9 cellular contexts compared by ENCODE assay signal in genomic region chr1:205141236-205142104, GRCh38. TPM values are rescaled to one million over a fixed set of nuclear protein-coding genes. Genes with fewer than 3 reads are reported as not detected.
DNase-seq lines count a peak whose midpoint lies in the region; ATAC-seq lines count a peak whose summit lies in the region.
"Had no signal": no experiment of that assay in that cellular context is flagged by ENCODE, and none has a peak within 500 bp of the region (broad histone marks: within the 10 kb centered on the region; RNA-seq: fewer than 3 reads in every experiment).

No MANE protein-coding gene starts in this region.

- no CpG with 5 or more reads among the region's 12 CpGs for WGBS in mesendoderm (ENCODE audit: extremely low coverage, insufficient coverage, low lambda C conversion rate)

- no peaks in the 10 kb centered on the region for H3K79me2 ChIP-seq in mesendoderm (ENCODE audit: control insufficient read depth, insufficient read depth, low read length)

- no peak overlapping the region for H2BK15ac ChIP-seq in mesendoderm (replicated peaks; ENCODE audit: low read depth)

- CTCF ChIA-PET in activated CD4-positive, alpha-beta memory T cell treated with anti-CD3 and anti-CD28 coated beads, Interleukin-2, amount 10 ng/mL, durations not matched to agents 7 days and 5 days (lab: Charles Lee) = interaction anchor here (0.6 to 3.9 kb wide), 32 partner anchors 8 to 1480 kb away, joined by 3 to 31 read pairs (median 5); partner anchors contain the start of gene RBBP5

- peak; percentile 66 for ATAC-seq in HG03354 (IDR thresholded peaks at IDR 0.05; ENCODE audit: poor library complexity, severe bottlenecking, unreplicated experiment)
- ATAC-seq in HG02642 (IDR thresholded peaks at IDR 0.05; ENCODE audit: poor library complexity, unreplicated experiment) = no peak

- no peaks in the 10 kb centered on the region for H3K79me1 ChIP-seq in mesendoderm (ENCODE audit: low read length)

- H3K4ac ChIP-seq in mesendoderm (ENCODE audit: low read depth, low read length) = no peak overlapping the region

- H3K36me3 ChIP-seq in mesendoderm (ENCODE audit: control insufficient read depth, insufficient read depth, low read length) = no peaks in the 10 kb centered on the region

- no peak overlapping the region for H3K27ac Mint-ChIP-seq in activated CD4-positive, alpha-beta memory T cell treated with anti-CD3 and anti-CD28 coated beads, Interleukin-2, amount 10 ng/mL, durations not matched to agents 7 days and 5 days
- H3K27ac Mint-ChIP-seq: dendritic cell treated with granulocyte-macrophage colony-stimulating factor and Interleukin-4, amounts not matched to agents 40 ng/mL and 50 ng/mL, for 4 days had no signal

- H3K4me2 ChIP-seq in mesendoderm (ENCODE audit: low read length) = no peak overlapping the region

- no peak overlapping the region for H2BK5ac ChIP-seq in mesendoderm (ENCODE audit: low read length)

- H2BK120ac ChIP-seq in mesendoderm (ENCODE audit: low read depth, low read length) = no peak overlapping the region

- H3K4me3 Mint-ChIP-seq in activated CD4-positive, alpha-beta memory T cell treated with anti-CD3 and anti-CD28 coated beads, Interleukin-2, amount 10 ng/mL, durations not matched to agents 7 days and 5 days = no peak overlapping the region
- H3K4me3 Mint-ChIP-seq: dendritic cell treated with granulocyte-macrophage colony-stimulating factor and Interleukin-4, amounts not matched to agents 40 ng/mL and 50 ng/mL, for 4 days had no signal

- no peak overlapping the region for H4K8ac ChIP-seq in mesendoderm (ENCODE audit: low read depth, low read length)

- H3K27me3 ChIP-seq in mesendoderm (ENCODE audit: insufficient read depth, low read length, poor library complexity) = no peaks in the 10 kb centered on the region

- H3K27ac ChIP-seq in mesendoderm (ENCODE audit: low read depth, low read length) = no peak overlapping the region

- no peak overlapping the region for H4K5ac ChIP-seq in mesendoderm (ENCODE audit: low read length)

- no peaks in the 10 kb centered on the region for H3K27me3 Mint-ChIP-seq in activated CD4-positive, alpha-beta memory T cell treated with anti-CD3 and anti-CD28 coated beads, Interleukin-2, amount 10 ng/mL, durations not matched to agents 7 days and 5 days
- H3K27me3 Mint-ChIP-seq: dendritic cell treated with granulocyte-macrophage colony-stimulating factor and Interleukin-4, amounts not matched to agents 40 ng/mL and 50 ng/mL, for 4 days had no signal

- POLR2A ChIA-PET in activated CD4-positive, alpha-beta memory T cell treated with anti-CD3 and anti-CD28 coated beads, Interleukin-2, amount 10 ng/mL, durations not matched to agents 7 days and 5 days (lab: Charles Lee) = interaction anchor here (2.2 kb wide), 1 partner anchor 19 kb away, joined by 9 read pairs; the partner anchor contains the start of gene RBBP5

- no peak overlapping the region for H3K56ac ChIP-seq in mesendoderm (ENCODE audit: low read length)

- no peak overlapping the region for H2AK5ac ChIP-seq in mesendoderm (ENCODE audit: low read length)

- H3K9ac ChIP-seq in mesendoderm (ENCODE audit: low read length) = no peak overlapping the region

- no peaks in the 10 kb centered on the region for H3K9me3 Mint-ChIP-seq in activated CD4-positive, alpha-beta memory T cell treated with anti-CD3 and anti-CD28 coated beads, Interleukin-2, amount 10 ng/mL, durations not matched to agents 7 days and 5 days
- H3K9me3 Mint-ChIP-seq: dendritic cell treated with granulocyte-macrophage colony-stimulating factor and Interleukin-4, amounts not matched to agents 40 ng/mL and 50 ng/mL, for 4 days had no signal

- H3K4me1 Mint-ChIP-seq in activated CD4-positive, alpha-beta memory T cell treated with anti-CD3 and anti-CD28 coated beads, Interleukin-2, amount 10 ng/mL, durations not matched to agents 7 days and 5 days = peaks cover 4% of the 10 kb centered on the region

- H3K4me1 ChIP-seq in mesendoderm (ENCODE audit: control insufficient read depth, low read depth, low read length) = no peaks in the 10 kb centered on the region

- no peak overlapping the region for H3K4me3 ChIP-seq in mesendoderm (ENCODE audit: low read length)

- H3K18ac ChIP-seq in mesendoderm (ENCODE audit: low read length) = no peak overlapping the region

- DNase-seq in DMS53 (lab: John Stamatoyannopoulos, UW) (peak; percentile 92), NCI-H82 (lab: John Stamatoyannopoulos, UW) (peak; percentile 95), mesendoderm (peak; percentile 85)
- DNase-seq in activated CD4-positive, alpha-beta memory T cell treated with anti-CD3 and anti-CD28 coated beads, Interleukin-2, amount 10 ng/mL, durations not matched to agents 7 days and 5 days = peak; percentile 80
- peak; percentile 51 for DNase-seq in effector CD8-positive, alpha-beta T cell (lab: John Stamatoyannopoulos, UW)
- DNase-seq in stimulated activated CD8-positive, alpha-beta memory T cell treated with anti-CD3 and anti-CD28 coated beads, Interleukin-15, amount 100 ng/mL, for 24 hours (ENCODE audit: low read depth) = peak; percentile 29

- peaks cover 5% of the 10 kb centered on the region for H3K36me3 Mint-ChIP-seq in activated CD4-positive, alpha-beta memory T cell treated with anti-CD3 and anti-CD28 coated beads, Interleukin-2, amount 10 ng/mL, durations not matched to agents 7 days and 5 days (ENCODE audit: low read depth)

- no peak overlapping the region for H3K23ac ChIP-seq in mesendoderm (ENCODE audit: low read length)

RNA-seq across cellular contexts. Expression of gene RBBP5, which starts 19.7 kb away (rescaled TPM):
- 10 to 100 TPM; 19.5 to 20.3 TPM for total RNA-seq in activated CD4-positive, alpha-beta memory T cell treated with anti-CD3 and anti-CD28 coated beads, Interleukin-2, amount 10 ng/mL, durations not matched to agents 7 days and 5 days
- polyA plus RNA-seq in mesendoderm (2013, experiment 1 of 2) = 12.3 TPM
- polyA plus RNA-seq in mesendoderm (2013, experiment 2 of 2) = 12.0 TPM

RNA-seq across cellular contexts. Expression of gene TMEM81, which starts 57.2 kb away (rescaled TPM):
- total RNA-seq in activated CD4-positive, alpha-beta memory T cell treated with anti-CD3 and anti-CD28 coated beads, Interleukin-2, amount 10 ng/mL, durations not matched to agents 7 days and 5 days = 1 to 10 TPM; 2.6 to 2.7 TPM
- 1.2 TPM for polyA plus RNA-seq in mesendoderm (2013, experiment 1 of 2)
- polyA plus RNA-seq in mesendoderm (2013, experiment 2 of 2) = 1.4 TPM

Comparison
In these comparisons a context has a peak if more than half of its experiments do, and no peak if none do; other contexts are left out.
1. DNase-seq: peak in every context shown above with its lines; median percentile 95 in NCI-H82; 92 in DMS53; 85 in mesendoderm; 80 in activated CD4-positive, alpha-beta memory T cell treated with anti-CD3 and anti-CD28 coated beads, Interleukin-2, amount 10 ng/mL, durations not matched to agents 7 days and 5 days; 51 in effector CD8-positive, alpha-beta T cell; 29 in stimulated activated CD8-positive, alpha-beta memory T cell treated with anti-CD3 and anti-CD28 coated beads, Interleukin-15, amount 100 ng/mL, for 24 hours.